In the genomic region with DNA sequence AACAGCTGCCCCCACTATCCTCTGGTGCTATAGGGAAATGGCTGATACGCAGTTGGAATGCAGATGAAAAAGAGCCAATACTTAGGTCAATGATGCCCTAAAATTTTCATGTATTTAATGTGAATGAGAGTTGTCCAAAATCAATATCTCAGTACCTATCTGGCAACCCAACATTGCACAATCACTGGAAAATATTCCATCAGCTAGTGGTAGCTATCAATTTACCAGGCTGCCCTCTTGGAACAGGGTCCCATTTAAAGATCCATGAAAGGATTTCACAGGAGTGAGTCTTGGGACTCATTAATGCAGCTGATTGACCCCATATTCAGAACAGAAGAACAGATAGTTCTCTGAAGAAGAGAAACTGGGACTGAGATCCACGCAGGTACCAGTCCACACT, we compare ENCODE assay signal across 16 cellular contexts.
A peak's percentile ranks its signal among the peaks of the same experiment; 100 is the strongest.
DNase-seq lines count a peak whose midpoint lies in the region; ATAC-seq and TF ChIP-seq lines count a peak whose summit lies in the region.
"Had no signal": no experiment of that assay in that cellular context is flagged by ENCODE, and none has a peak within 500 bp of the region (broad histone marks: within the 10 kb centered on the region; RNA-seq: fewer than 3 reads in every experiment).

No MANE protein-coding gene starts in this region.

- no peak overlapping the region for H3K9ac ChIP-seq in SK-N-MC (ENCODE audit: insufficient read length)

- H3K36me3 ChIP-seq in SK-N-MC (ENCODE audit: insufficient read depth, low read length) (no peaks in the 10 kb centered on the region), right lobe of liver (no peaks in the 10 kb centered on the region)

- peaks cover 0 to 3% of the 10 kb centered on the region in 2 donors for H3K27me3 ChIP-seq in right lobe of liver

- WGBS in right lobe of liver (ENCODE audit: insufficient coverage, low coverage, low lambda C conversion rate, missing lambda C conversion rate), result 64% methylated on average over 2 of the region's 2 CpGs

- peak; percentile 71 for ATAC-seq in left lobe of liver
- peak; percentile 55 to 81 (median 72) for ATAC-seq in right lobe of liver
- no peak for ATAC-seq in HG02623 (IDR thresholded peaks at IDR 0.05; ENCODE audit: unreplicated experiment)
- ATAC-seq: GM23338, HCT116 had no signal

- H3K9me3 ChIP-seq in SK-N-MC (ENCODE audit: low read depth, low read length) (no peaks in the 10 kb centered on the region), right lobe of liver (no peaks in the 10 kb centered on the region)

- H3K4me3 ChIP-seq in SK-N-MC (peak overlapping the region; percentile 28; the same call in 1 of the 2 replicates), right lobe of liver (no peak overlapping the region)
- H3K4me3 ChIP-seq: GM23338 had no signal

- DNase-seq in SK-N-MC (ENCODE audit: low read depth, low spot score), result no peak
- DNase-seq in left lobe of liver (ENCODE audit: low spot score), result no peak
- DNase-seq in right lobe of liver, result no peak
- DNase-seq in mesenteric fat pad (ENCODE audit: low spot score), result no peak
- no peak for DNase-seq in activated CD8-positive, alpha-beta memory T cell treated with anti-CD3 and anti-CD28 coated beads, Interleukin-2, amount 50 U/mL, for 4 hours
- DNase-seq: C1 segment of cervical spinal cord; Calu3; CD4-positive, alpha-beta memory T cell; COR-L47; DMS53; DMS79 treated with DMSO at 0.1 percent for 48 hours; GF-D8; H9 had no signal

- intact Hi-C loops in right lobe of liver (cut with DNase I), result no loop called here

- H3K4me1 ChIP-seq in right lobe of liver, result no peaks in the 10 kb centered on the region

- TF ChIP-seq CTCF in right lobe of liver (IDR thresholded peaks at IDR 0.05), result no peak

- no peak for TF ChIP-seq POLR2A in right lobe of liver (IDR thresholded peaks at IDR 0.05)

- H3K27ac ChIP-seq in SK-N-MC (no peak overlapping the region), right lobe of liver (no peak overlapping the region)
